ENCODE assay signal across 8 cellular contexts in the genomic region with DNA sequence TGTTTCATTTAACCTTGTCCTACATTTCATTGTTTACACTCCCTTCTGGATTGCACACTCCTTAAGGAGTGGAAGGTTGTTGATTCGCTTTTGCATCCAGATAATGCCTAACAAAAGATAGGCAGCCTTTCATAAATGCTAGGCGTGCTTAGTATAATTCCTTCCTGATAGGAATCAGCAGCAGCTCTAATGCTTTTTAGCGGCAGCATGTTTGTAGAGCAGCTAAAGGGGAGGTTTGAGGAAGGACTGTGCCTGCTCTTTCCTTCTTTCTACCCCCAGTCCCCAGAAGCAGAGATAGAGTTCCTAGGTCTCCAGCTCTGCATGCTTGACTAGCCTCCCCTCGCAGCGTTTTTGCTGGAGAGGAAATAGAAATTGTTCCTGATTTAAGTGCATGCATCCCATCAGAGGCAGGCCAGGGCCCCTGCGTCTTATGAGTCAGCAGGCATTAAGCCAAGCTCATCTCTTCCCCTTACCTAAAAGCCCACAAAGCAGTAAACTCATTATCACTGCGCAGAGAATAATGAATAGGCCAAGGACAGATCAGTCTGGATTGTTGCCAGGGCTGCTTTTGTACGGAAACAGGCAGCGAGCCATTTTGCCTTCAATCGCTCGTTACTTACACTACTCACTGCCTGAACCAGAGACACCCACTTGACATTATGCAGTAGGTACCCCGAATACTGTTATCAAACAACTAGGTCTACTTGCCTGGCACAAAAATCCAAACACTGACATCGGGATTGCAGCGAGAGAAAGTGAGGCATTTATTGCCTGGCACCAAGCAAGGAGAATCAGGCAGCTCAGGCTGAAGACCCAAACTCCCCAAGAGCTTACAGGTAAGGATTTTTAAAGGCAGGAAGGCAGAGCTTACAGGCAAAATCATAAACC. TPM values are rescaled to one million over a fixed set of nuclear protein-coding genes. Genes with fewer than 3 reads are reported as not detected.
DNase-seq lines count a peak whose midpoint lies in the region; ATAC-seq and TF ChIP-seq lines count a peak whose summit lies in the region.

No MANE protein-coding gene starts in this region.

- H3K27me3 Mint-ChIP-seq in stimulated activated naive CD8-positive, alpha-beta T cell treated with anti-CD3 and anti-CD28 coated beads, Interleukin-15, amount 100 ng/mL, for 72 hours: no peaks in the 10 kb centered on the region

- no peaks in the 10 kb centered on the region for H3K4me1 Mint-ChIP-seq in stimulated activated naive CD8-positive, alpha-beta T cell treated with anti-CD3 and anti-CD28 coated beads, Interleukin-15, amount 100 ng/mL, for 72 hours

- no peak overlapping the region for H3K4me3 Mint-ChIP-seq in stimulated activated naive CD8-positive, alpha-beta T cell treated with anti-CD3 and anti-CD28 coated beads, Interleukin-15, amount 100 ng/mL, for 72 hours

- intact Hi-C loops in mucosa of descending colon (cut with DNase I, micrococcal nuclease): no loop called here

- TF ChIP-seq CTCF in cardiac fibroblast (IDR thresholded peaks at IDR 0.05; ENCODE audit: low read depth, low read length) (no peak), mucosa of descending colon (IDR thresholded peaks at IDR 0.05) (no peak), GM10266 (IDR thresholded peaks at IDR 0.05; ENCODE audit: control insufficient read depth, insufficient read depth, low read depth, missing control alignments) (no peak)

- no peaks in the 10 kb centered on the region for H3K9me3 ChIP-seq in mucosa of descending colon

- H3K36me3 ChIP-seq in mucosa of descending colon (ENCODE audit: low read depth): no peaks in the 10 kb centered on the region

- DNase-seq in NCI-H446 treated with DMSO at 0.1 percent for 48 hours (lab: John Stamatoyannopoulos, UW) (peak; percentile 81), cardiac fibroblast (ENCODE audit: low read depth in 2 of 2) (peak; percentile 70 to 90), mucosa of descending colon (peak; percentile 53 to 77 (median 58)), GM10266 (ENCODE audit: extremely low spot score) (no peak)
- no peak for DNase-seq in stimulated activated naive CD8-positive, alpha-beta T cell treated with anti-CD3 and anti-CD28 coated beads, Interleukin-15, amount 100 ng/mL, for 72 hours

- H3K4me1 ChIP-seq in mucosa of descending colon (ENCODE audit: low read depth): peaks cover 12% of the 10 kb centered on the region

- H3K4me3 ChIP-seq in cardiac fibroblast (replicated peaks in 1 of 2; ENCODE audit: low read depth in 2 of 2, low read length in 2 of 2) (no peak overlapping the region), mucosa of descending colon (no peak overlapping the region)

- no peaks in the 10 kb centered on the region for H3K9me3 Mint-ChIP-seq in stimulated activated naive CD8-positive, alpha-beta T cell treated with anti-CD3 and anti-CD28 coated beads, Interleukin-15, amount 100 ng/mL, for 72 hours

- ATAC-seq in HG02884 (IDR thresholded peaks at IDR 0.05; ENCODE audit: unreplicated experiment) (peak; percentile 38), mucosa of descending colon (peak; percentile 80), HG03159 (IDR thresholded peaks at IDR 0.05; ENCODE audit: unreplicated experiment) (no peak), HG03432 (IDR thresholded peaks at IDR 0.05; ENCODE audit: unreplicated experiment) (no peak)
- no peak for ATAC-seq in stimulated activated naive CD8-positive, alpha-beta T cell treated with anti-CD3 and anti-CD28 coated beads, Interleukin-15, amount 100 ng/mL, for 72 hours

- H3K27ac Mint-ChIP-seq in stimulated activated naive CD8-positive, alpha-beta T cell treated with anti-CD3 and anti-CD28 coated beads, Interleukin-15, amount 100 ng/mL, for 72 hours: no peak overlapping the region

RNA-seq across cellular contexts. Expression of a gene that starts 14.1 kb away (rescaled TPM):
- total RNA-seq in mucosa of descending colon: not detected

RNA-seq across cellular contexts. Expression of a gene that starts 42.9 kb away (rescaled TPM):
- 10 to 100 TPM in 2 of 3 donors, 1 to 10 TPM in 1; 8.3 to 15.1 (median 10.8) TPM for total RNA-seq in mucosa of descending colon

Comparison
In these comparisons a context has a peak if more than half of its experiments do, and no peak if none do; other contexts are left out.
1. ATAC-seq: peak in HG02884 (single experiment) and mucosa of descending colon (single experiment); none in HG03159 (single experiment), HG03432 (single experiment) and stimulated activated naive CD8-positive, alpha-beta T cell treated with anti-CD3 and anti-CD28 coated beads, Interleukin-15, amount 100 ng/mL, for 72 hours (single experiment).
2. DNase-seq: peak in NCI-H446 treated with DMSO at 0.1 percent for 48 hours (single experiment), cardiac fibroblast (2 of 2) and mucosa of descending colon (3 of 3); none in GM10266 (single experiment) and stimulated activated naive CD8-positive, alpha-beta T cell treated with anti-CD3 and anti-CD28 coated beads, Interleukin-15, amount 100 ng/mL, for 72 hours (0 of 2).